In genomic region chr1:156705918-156706646, GRCh38 we compare ENCODE assay signal across 8 cellular contexts. TPM values are rescaled to one million over a fixed set of nuclear protein-coding genes. Genes with fewer than 3 reads are reported as not detected.
DNase-seq lines count a peak whose midpoint lies in the region; ATAC-seq and TF ChIP-seq lines count a peak whose summit lies in the region.

No MANE protein-coding gene starts in this region.

- H3K27ac ChIP-seq in C4-2B: no peak overlapping the region
- H3K27ac ChIP-seq in cardiac muscle cell: peak overlapping the region; percentile 80
- peak overlapping the region; percentile 92 for H3K27ac ChIP-seq in uterus

- in situ Hi-C loops in SK-MEL-5 (cut with HindIII; ENCODE audit: low pct_unique_long_range_greater_than_20kb, low sequenced_read_pairs): no loop called here

- H3K36me3 ChIP-seq in cardiac muscle cell: no peaks in the 10 kb centered on the region
- no peaks in the 10 kb centered on the region for H3K36me3 ChIP-seq in uterus

- H3K4me3 Mint-ChIP-seq in activated naive CD4-positive, alpha-beta T cell treated with anti-CD3 and anti-CD28 coated beads, Interleukin-2, amount 50 U/mL, for 24 hours: peak overlapping the region; percentile 90
- H3K4me3 Mint-ChIP-seq in progenitor cell of endocrine pancreas (ENCODE audit: low read depth): peak overlapping the region; percentile 79

- H3K36me3 Mint-ChIP-seq in activated naive CD4-positive, alpha-beta T cell treated with anti-CD3 and anti-CD28 coated beads, Interleukin-2, amount 50 U/mL, for 24 hours: no peaks in the 10 kb centered on the region
- H3K36me3 Mint-ChIP-seq in progenitor cell of endocrine pancreas (ENCODE audit: insufficient read depth): no peaks in the 10 kb centered on the region

- no peaks in the 10 kb centered on the region for H3K9me3 ChIP-seq in cardiac muscle cell (ENCODE audit: low read depth)
- H3K9me3 ChIP-seq in uterus: no peaks in the 10 kb centered on the region

- H3K27me3 ChIP-seq in cardiac muscle cell (no peaks in the 10 kb centered on the region), uterus (no peaks in the 10 kb centered on the region)

- H3K4me1 Mint-ChIP-seq in activated naive CD4-positive, alpha-beta T cell treated with anti-CD3 and anti-CD28 coated beads, Interleukin-2, amount 50 U/mL, for 24 hours: peaks cover 16% of the 10 kb centered on the region
- peaks cover 35% of the 10 kb centered on the region for H3K4me1 Mint-ChIP-seq in progenitor cell of endocrine pancreas (ENCODE audit: low read depth)

- H3K27ac Mint-ChIP-seq in activated naive CD4-positive, alpha-beta T cell treated with anti-CD3 and anti-CD28 coated beads, Interleukin-2, amount 50 U/mL, for 24 hours: peak overlapping the region; percentile 90
- peak overlapping the region; percentile 90 for H3K27ac Mint-ChIP-seq in progenitor cell of endocrine pancreas

- intact Hi-C loops in uterus (cut with DNase I; ENCODE audit: low total_unique reads): no loop called here

- TF ChIP-seq CTCF in C4-2B (conservative IDR thresholded peaks at IDR 0.05): peak; percentile 96
- TF ChIP-seq CTCF in cardiac muscle cell (IDR thresholded peaks at IDR 0.05; ENCODE audit: low read depth, low read length): peak; percentile 79
- TF ChIP-seq CTCF in progenitor cell of endocrine pancreas (IDR thresholded peaks at IDR 0.05; ENCODE audit: unreplicated experiment): peak; percentile 91
- peak; percentile 67 to 83 (median 80) for TF ChIP-seq CTCF in uterus (IDR thresholded peaks at IDR 0.05)

- H3K4me3 ChIP-seq in cardiac muscle cell (peak overlapping the region; percentile 77), uterus (peak overlapping the region; percentile 40 to 43)

- H3K27me3 Mint-ChIP-seq in activated naive CD4-positive, alpha-beta T cell treated with anti-CD3 and anti-CD28 coated beads, Interleukin-2, amount 50 U/mL, for 24 hours: peaks cover 3% of the 10 kb centered on the region
- peaks cover 10% of the 10 kb centered on the region for H3K27me3 Mint-ChIP-seq in progenitor cell of endocrine pancreas

- peak; percentile 90 for DNase-seq in HuH-7 (ENCODE audit: low spot score)
- DNase-seq in SK-MEL-5 (ENCODE audit: low read depth, low spot score): peak; percentile 46
- DNase-seq in cardiac muscle cell (ENCODE audit: low read depth in 1 of 2, low spot score in 1 of 2): peak; percentile 71 to 85
- peak; percentile 77 for DNase-seq in progenitor cell of endocrine pancreas (ENCODE audit: low spot score, unreplicated experiment)
- DNase-seq in uterus: peak; percentile 77 to 81

- peaks cover 54% of the 10 kb centered on the region for H3K4me1 ChIP-seq in cardiac muscle cell (ENCODE audit: low read depth)
- H3K4me1 ChIP-seq in uterus: peaks cover 0 to 26% of the 10 kb centered on the region in 2 donors

- no peak for ATAC-seq in HG03175 (IDR thresholded peaks at IDR 0.05; ENCODE audit: unreplicated experiment)

- TF ChIP-seq POLR2A in uterus (IDR thresholded peaks at IDR 0.05): no peak

- H3K9me3 Mint-ChIP-seq in activated naive CD4-positive, alpha-beta T cell treated with anti-CD3 and anti-CD28 coated beads, Interleukin-2, amount 50 U/mL, for 24 hours: no peaks in the 10 kb centered on the region
- no peaks in the 10 kb centered on the region for H3K9me3 Mint-ChIP-seq in progenitor cell of endocrine pancreas (ENCODE audit: low read depth)

RNA-seq across cellular contexts. Expression of gene CRABP2, which starts 0.7 kb away (rescaled TPM):
- total RNA-seq in SK-MEL-5 (2014; rRNA removed; shearing (Covaris generic)): 0.29 TPM in 1 of 2 replicates, not detected in the other
- 0.71 TPM in 1 of 2 replicates, not detected in the other for polyA plus RNA-seq in SK-MEL-5 (2015; cell fraction: cytosol; rRNA removed)
- not detected in 2 replicates for polyA plus RNA-seq in SK-MEL-5 (2015; cell fraction: nucleus; rRNA removed)
- 556 and 900 TPM in 2 replicates for total RNA-seq in cardiac muscle cell
- polyA plus RNA-seq in cardiac muscle cell: 824 and 1,249 TPM in 2 replicates
- 70.4 and 125 TPM in 2 replicates for total RNA-seq in progenitor cell of endocrine pancreas
- total RNA-seq in uterus: 10 to 100 TPM in 3 of 4 donors, not detected in 1; 11.0 to 71.5 (median 14.3) TPM

RNA-seq across cellular contexts. Expression of gene METTL25B, which starts 22.2 kb away (rescaled TPM):
- total RNA-seq in SK-MEL-5 (2014; rRNA removed; shearing (Covaris generic)): 12.5 and 15.1 TPM in 2 replicates
- polyA plus RNA-seq in SK-MEL-5 (2015; cell fraction: cytosol; rRNA removed): 32.8 and 33.1 TPM in 2 replicates
- polyA plus RNA-seq in SK-MEL-5 (2015; cell fraction: nucleus; rRNA removed): 74.4 and 76.7 TPM in 2 replicates
- total RNA-seq in cardiac muscle cell (22.8 and 25.4 TPM in 2 replicates), progenitor cell of endocrine pancreas (40.0 and 42.4 TPM in 2 replicates), uterus (10 to 100 TPM in 3 of 4 donors, 1 to 10 TPM in 1; 3.5 to 69.7 (median 29.4) TPM)
- polyA plus RNA-seq in cardiac muscle cell: 19.5 and 20.9 TPM in 2 replicates

RNA-seq across cellular contexts. Expression of gene ISG20L2, which starts 22.5 kb away (rescaled TPM):
- 20.0 and 29.1 TPM in 2 replicates for total RNA-seq in SK-MEL-5 (2014; rRNA removed; shearing (Covaris generic))
- 32.2 and 41.4 TPM in 2 replicates for polyA plus RNA-seq in SK-MEL-5 (2015; cell fraction: cytosol; rRNA removed)
- polyA plus RNA-seq in SK-MEL-5 (2015; cell fraction: nucleus; rRNA removed): 21.3 and 52.3 TPM in 2 replicates
- total RNA-seq in cardiac muscle cell: 22.6 and 27.3 TPM in 2 replicates
- 25.1 and 31.3 TPM in 2 replicates for polyA plus RNA-seq in cardiac muscle cell
- 36.9 and 38.9 TPM in 2 replicates for total RNA-seq in progenitor cell of endocrine pancreas
- 10 to 100 TPM in 2 of 4 donors, 1 to 10 TPM in 2; 3.6 to 24.8 (median 10.2) TPM for total RNA-seq in uterus

RNA-seq across cellular contexts. Expression of gene NES, which starts 28.9 kb away (rescaled TPM):
- 81.0 and 97.4 TPM in 2 replicates for total RNA-seq in SK-MEL-5 (2014; rRNA removed; shearing (Covaris generic))
- 47.8 and 59.9 TPM in 2 replicates for polyA plus RNA-seq in SK-MEL-5 (2015; cell fraction: cytosol; rRNA removed)
- 121 and 128 TPM in 2 replicates for polyA plus RNA-seq in SK-MEL-5 (2015; cell fraction: nucleus; rRNA removed)
- total RNA-seq in cardiac muscle cell: 302 and 391 TPM in 2 replicates
- polyA plus RNA-seq in cardiac muscle cell: 86.5 and 89.3 TPM in 2 replicates
- 33.9 and 39.2 TPM in 2 replicates for total RNA-seq in progenitor cell of endocrine pancreas
- 10 to 100 TPM in 3 of 4 donors, 1 to 10 TPM in 1; 9.7 to 70.9 (median 34.5) TPM for total RNA-seq in uterus

RNA-seq across cellular contexts. Expression of gene MRPL24, which starts 34.8 kb away (rescaled TPM):
- 152 and 180 TPM in 2 replicates for total RNA-seq in SK-MEL-5 (2014; rRNA removed; shearing (Covaris generic))
- polyA plus RNA-seq in SK-MEL-5 (2015; cell fraction: cytosol; rRNA removed): 132 and 149 TPM in 2 replicates
- 48.1 and 50.8 TPM in 2 replicates for polyA plus RNA-seq in SK-MEL-5 (2015; cell fraction: nucleus; rRNA removed)
- total RNA-seq in cardiac muscle cell (34.9 and 54.1 TPM in 2 replicates), progenitor cell of endocrine pancreas (35.9 and 43.2 TPM in 2 replicates), uterus (10 to 100 TPM in 3 of 4 donors, 1 to 10 TPM in 1; 8.2 to 58.5 (median 23.8) TPM)
- polyA plus RNA-seq in cardiac muscle cell: 70.7 and 77.7 TPM in 2 replicates
